Comparison of ENCODE assay signal across 8 cellular contexts in the genomic region with DNA sequence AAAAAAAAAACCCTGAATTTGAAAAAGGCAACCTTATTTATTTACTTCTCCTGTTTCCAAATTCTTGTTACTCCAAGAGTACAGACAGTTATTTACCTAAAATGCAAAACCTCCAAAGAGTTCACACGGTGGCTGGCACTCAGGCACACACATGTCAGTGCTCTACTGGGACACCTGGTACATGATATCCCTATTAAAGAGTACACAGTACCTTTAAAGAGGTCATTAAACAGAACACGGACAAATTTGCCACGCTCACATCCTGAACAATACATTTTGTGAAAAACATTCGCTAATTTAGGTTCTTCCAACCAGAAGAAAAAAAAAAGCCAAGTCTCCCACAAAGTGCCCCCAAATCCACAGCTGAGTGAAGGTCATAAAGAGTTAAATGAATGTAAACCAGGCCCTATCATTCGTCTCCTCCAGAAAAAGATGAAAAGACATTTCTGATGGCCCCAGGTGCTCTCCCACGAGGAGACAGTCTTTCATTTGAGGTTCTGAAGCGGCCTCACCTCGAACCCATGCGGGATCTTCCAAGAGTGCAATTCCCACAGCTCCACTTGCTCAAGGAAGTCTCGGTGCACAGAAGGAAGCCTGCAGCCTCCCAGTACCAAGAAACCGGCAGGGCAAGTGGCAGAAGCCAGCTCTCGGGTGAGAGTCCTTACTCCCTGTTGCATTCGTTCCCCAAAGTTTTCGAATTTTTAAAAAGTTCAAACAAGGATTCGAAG. TPM values are rescaled to one million over a fixed set of nuclear protein-coding genes. Genes with fewer than 3 reads are reported as not detected.
DNase-seq lines count a peak whose midpoint lies in the region; ATAC-seq, FAIRE-seq and TF ChIP-seq lines count a peak whose summit lies in the region.

No MANE protein-coding gene starts in this region.

- H3K9me3 ChIP-seq in mucosa of descending colon: no peaks in the 10 kb centered on the region

- peak; percentile 71 for DNase-seq in activated effector memory CD4-positive, alpha-beta T cell treated with anti-CD3 and anti-CD28 coated beads, Interleukin-2, amount 50 U/mL, for 16 hours
- DNase-seq in activated effector memory CD4-positive, alpha-beta T cell treated with Interleukin-2 at 50 U/mL for 16 hours: no peak
- DNase-seq in RCC 7860 (ENCODE audit: low spot score): peak; percentile 30
- peak; percentile 46 for DNase-seq in dedifferentiated amniotic fluid mesenchymal stem cell (ENCODE audit: extremely low spot score)
- DNase-seq in mucosa of descending colon: peak; percentile 60 to 68 (median 63)
- DNase-seq in pons (ENCODE audit: low spot score): no peak
- DNase-seq in AML-193 (lab: John Stamatoyannopoulos, UW): no peak

- FAIRE-seq in RCC 7860 (lab: Jason Lieb, UNC): no peak

- no peaks in the 10 kb centered on the region for H3K36me3 ChIP-seq in mucosa of descending colon (ENCODE audit: low read depth)

- H3K4me3 ChIP-seq in mucosa of descending colon: peak overlapping the region; percentile 80

- peak; percentile 43 for ATAC-seq in mucosa of descending colon
- ATAC-seq in HG03571 (IDR thresholded peaks at IDR 0.05; ENCODE audit: unreplicated experiment): no peak

- intact Hi-C loops in mucosa of descending colon (cut with DNase I, micrococcal nuclease): no loop called here

- peaks cover 17% of the 10 kb centered on the region for H3K4me1 ChIP-seq in mucosa of descending colon (ENCODE audit: low read depth)

- no peak for TF ChIP-seq CTCF in mucosa of descending colon (IDR thresholded peaks at IDR 0.05)

RNA-seq across cellular contexts. Expression of a gene that starts 1.0 kb away (rescaled TPM):
- 10 to 100 TPM; 18.4 to 27.1 (median 21.7) TPM for total RNA-seq in mucosa of descending colon

Comparison
In these comparisons a context has a peak if more than half of its experiments do, and no peak if none do; other contexts are left out.
1. DNase-seq: peak in activated effector memory CD4-positive, alpha-beta T cell treated with anti-CD3 and anti-CD28 coated beads, Interleukin-2, amount 50 U/mL, for 16 hours (single experiment), RCC 7860 (single experiment), dedifferentiated amniotic fluid mesenchymal stem cell (single experiment) and mucosa of descending colon (3 of 3); none in activated effector memory CD4-positive, alpha-beta T cell treated with Interleukin-2 at 50 U/mL for 16 hours (single experiment), pons (single experiment) and AML-193 (0 of 2).